Comparison of ENCODE assay signal across 9 cellular contexts in genomic region chr6:5135783-5136376, GRCh38. TPM values are rescaled to one million over a fixed set of nuclear protein-coding genes. Genes with fewer than 3 reads are reported as not detected.
DNase-seq lines count a peak whose midpoint lies in the region; ATAC-seq and TF ChIP-seq lines count a peak whose summit lies in the region.
"Had no signal": no experiment of that assay in that cellular context is flagged by ENCODE, and none has a peak within 500 bp of the region (broad histone marks: within the 10 kb centered on the region; RNA-seq: fewer than 3 reads in every experiment).

No MANE protein-coding gene starts in this region.

- DNase-seq in M059J (ENCODE audit: low read depth) (peak; percentile 36), endodermal cell (peak; percentile 81), psoas muscle (no peak), Ammon's horn (ENCODE audit: low spot score) (no peak)
- peak; percentile 33 for DNase-seq in activated CD4-positive, CD25-positive, alpha-beta regulatory T cell treated with anti-CD3 and anti-CD28 coated beads, Interleukin-2, amount 50 U/mL, for 16 hours (ENCODE audit: low read depth, low spot score)

- peak in 1 of 4 donors; percentile 36 for ATAC-seq in psoas muscle
- no peak for ATAC-seq in HG03571 (IDR thresholded peaks at IDR 0.05; ENCODE audit: unreplicated experiment)
- ATAC-seq in HG02588 (IDR thresholded peaks at IDR 0.05; ENCODE audit: unreplicated experiment): no peak
- ATAC-seq: activated naive CD4-positive, alpha-beta T cell treated with anti-CD3 and anti-CD28 coated beads, Interleukin-2, amount 50 U/mL, for 72 hours had no signal

- no peaks in the 10 kb centered on the region for H3K36me3 Mint-ChIP-seq in endodermal cell (ENCODE audit: low read depth)
- H3K36me3 Mint-ChIP-seq: activated naive CD4-positive, alpha-beta T cell treated with anti-CD3 and anti-CD28 coated beads, Interleukin-2, amount 50 U/mL, for 72 hours had no signal

- no peak overlapping the region for H3K27ac Mint-ChIP-seq in endodermal cell
- H3K27ac Mint-ChIP-seq: activated naive CD4-positive, alpha-beta T cell treated with anti-CD3 and anti-CD28 coated beads, Interleukin-2, amount 50 U/mL, for 72 hours had no signal

- no peaks in the 10 kb centered on the region for H3K4me1 ChIP-seq in endodermal cell (ENCODE audit: control insufficient read depth, insufficient read depth, low read length)
- peaks cover 13% of the 10 kb centered on the region for H3K4me1 ChIP-seq in psoas muscle

- H3K36me3 ChIP-seq in endodermal cell (ENCODE audit: control insufficient read depth, insufficient read depth, low read length) (no peaks in the 10 kb centered on the region), psoas muscle (ENCODE audit: insufficient read depth in 1 of 2, low read depth in 1 of 2) (no peaks in the 10 kb centered on the region)

- no peak overlapping the region for H3K27ac ChIP-seq in endodermal cell (ENCODE audit: low read depth, low read length)
- no peak overlapping the region for H3K27ac ChIP-seq in psoas muscle

- intact Hi-C loops in psoas muscle (cut with DNase I): no loop called here

- 56 to 58% methylated on average over 7 to 9 of the region's 9 CpGs for WGBS in endodermal cell (ENCODE audit: insufficient coverage in 1 of 2, insufficient read length in 1 of 2), 2 experiments
- WGBS in psoas muscle, 3 donors: 65 to 69% (median 66%) methylated on average over 9 of the region's 9 CpGs

- H3K9me3 ChIP-seq in endodermal cell (ENCODE audit: control insufficient read depth, low read length) (no peaks in the 10 kb centered on the region), psoas muscle (no peaks in the 10 kb centered on the region)

- peaks cover 13% of the 10 kb centered on the region for H3K4me1 Mint-ChIP-seq in endodermal cell

- no peaks in the 10 kb centered on the region for H3K27me3 Mint-ChIP-seq in endodermal cell (ENCODE audit: insufficient read depth)

- TF ChIP-seq CTCF in GM12873 (IDR thresholded peaks at IDR 0.05; ENCODE audit: insufficient read depth, low read depth, low read length, missing control alignments): peak; percentile 75
- TF ChIP-seq CTCF in endodermal cell (conservative IDR thresholded peaks at IDR 0.05): peak; percentile 86
- TF ChIP-seq CTCF in psoas muscle (IDR thresholded peaks at IDR 0.05): peak; percentile 46

- H3K27me3 ChIP-seq in endodermal cell (ENCODE audit: control insufficient read depth, insufficient read depth, low read length, poor library complexity, severe bottlenecking) (no peaks in the 10 kb centered on the region), psoas muscle (ENCODE audit: insufficient read depth in 3 of 3, low read length in 2 of 3) (no peaks in the 10 kb centered on the region)

- no peak overlapping the region for H3K9ac ChIP-seq in endodermal cell (ENCODE audit: extremely low read depth, low read length, poor library complexity, severe bottlenecking)

- H3K4me3 ChIP-seq in endodermal cell (ENCODE audit: low read length): no peak overlapping the region
- no peak overlapping the region for H3K4me3 ChIP-seq in psoas muscle

- no peaks in the 10 kb centered on the region for H3K9me3 Mint-ChIP-seq in endodermal cell
- H3K9me3 Mint-ChIP-seq: activated naive CD4-positive, alpha-beta T cell treated with anti-CD3 and anti-CD28 coated beads, Interleukin-2, amount 50 U/mL, for 72 hours had no signal

- no peak overlapping the region for H3K4me3 Mint-ChIP-seq in endodermal cell

RNA-seq across cellular contexts. Expression of gene PPP1R3G, which starts 50.7 kb away (rescaled TPM):
- 1.3 and 3.0 TPM in 2 replicates for total RNA-seq in M059J (2014; rRNA removed; shearing (Covaris generic))
- total RNA-seq in endodermal cell (not detected), psoas muscle (under 1 TPM; 0.10 to 0.50 (median 0.33) TPM)
- polyA plus RNA-seq in endodermal cell (2013, experiment 1 of 2): 0.18 TPM
- 0.17 TPM for polyA plus RNA-seq in endodermal cell (2013, experiment 2 of 2)
- polyA plus RNA-seq in psoas muscle: under 1 TPM; 0.06 to 0.13 (median 0.09) TPM

Comparison
In these comparisons a context has a peak if more than half of its experiments do, and no peak if none do; other contexts are left out.
1. DNase-seq: peak in M059J (single experiment), activated CD4-positive, CD25-positive, alpha-beta regulatory T cell treated with anti-CD3 and anti-CD28 coated beads, Interleukin-2, amount 50 U/mL, for 16 hours (single experiment) and endodermal cell (single experiment); none in psoas muscle (0 of 2) and Ammon's horn (single experiment).
2. Peak in every context shown above with its lines, with median percentiles within 50 percentile points of each other: CTCF ChIP-seq.